17 cellular contexts compared by ENCODE assay signal in the genomic region with DNA sequence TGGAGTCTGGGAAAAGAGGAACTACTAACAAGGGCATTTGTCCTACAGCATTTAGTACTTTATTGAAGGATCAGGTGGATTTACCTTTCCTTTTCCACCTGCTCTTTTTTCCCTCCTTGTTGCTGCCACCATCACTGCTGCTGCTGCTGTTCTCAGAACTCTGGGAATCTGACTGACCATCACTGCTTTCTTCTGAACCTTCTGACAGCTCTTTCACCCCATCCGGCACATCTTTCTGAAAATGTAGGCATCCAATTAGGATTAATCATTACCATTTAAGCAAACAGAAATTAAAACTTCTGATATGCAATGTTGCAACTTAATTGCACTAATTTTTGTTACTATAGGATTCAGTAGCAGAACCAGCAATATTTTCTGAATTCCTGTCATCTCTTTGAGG.
"Had no signal": no experiment of that assay in that cellular context is flagged by ENCODE, and none has a peak within 500 bp of the region (broad histone marks: within the 10 kb centered on the region; RNA-seq: fewer than 3 reads in every experiment).

No MANE protein-coding gene starts in this region.

- H3K9me3 ChIP-seq: left lung, transverse colon, vagina had no signal

- H3K4me3 Mint-ChIP-seq: activated B cell treated with CpG ODN at 0.5 μM for 24 hours; activated CD4-positive, alpha-beta T cell treated with anti-CD3 and anti-CD28 coated beads, Interleukin-2, amount 10 ng/mL, durations not matched to agents 7 days and 5 days; activated CD8-positive, alpha-beta memory T cell treated with anti-CD3 and anti-CD28 coated beads, Interleukin-2, amount 10 ng/mL, durations not matched to agents 7 days and 5 days; activated T-cell treated with anti-CD3 and anti-CD28 coated beads, Interleukin-2, amount 50 U/mL, for 4 hours; stimulated activated naive B cell treated with anti-CD40 and anti-IgM and Interleukin-4, amounts not matched to agents 10 μg/mL and 1 μg/mL and 100 μg/mL, for 72 hours; T-helper 1 cell treated with Interleukin-12 subunit alpha and Interleukin-12 subunit beta and Interleukin-4 antibody, amounts not matched to agents 30 μg/mL and 1 μg/mL, for 36 hours had no signal

- ATAC-seq: activated CD8-positive, alpha-beta memory T cell treated with anti-CD3 and anti-CD28 coated beads, Interleukin-2, amount 10 ng/mL, durations not matched to agents 7 days and 5 days; activated T-cell treated with anti-CD3 and anti-CD28 coated beads, Interleukin-2, amount 50 U/mL, for 4 hours; esophagus mucosa; left lung; SK-N-SH treated with all-trans-retinoic acid at 6 μM for 48 hours; stimulated activated naive B cell treated with anti-CD40 and anti-IgM and Interleukin-4, amounts not matched to agents 10 μg/mL and 1 μg/mL and 100 μg/mL, for 72 hours had no signal

- H3K9me3 Mint-ChIP-seq: activated B cell treated with CpG ODN at 0.5 μM for 24 hours; activated CD4-positive, alpha-beta T cell treated with anti-CD3 and anti-CD28 coated beads, Interleukin-2, amount 10 ng/mL, durations not matched to agents 7 days and 5 days; activated T-cell treated with anti-CD3 and anti-CD28 coated beads, Interleukin-2, amount 50 U/mL, for 4 hours; stimulated activated naive B cell treated with anti-CD40 and anti-IgM and Interleukin-4, amounts not matched to agents 10 μg/mL and 1 μg/mL and 100 μg/mL, for 72 hours; T-helper 1 cell treated with Interleukin-12 subunit alpha and Interleukin-12 subunit beta and Interleukin-4 antibody, amounts not matched to agents 30 μg/mL and 1 μg/mL, for 36 hours had no signal

- H3K27me3 Mint-ChIP-seq: activated B cell treated with CpG ODN at 0.5 μM for 24 hours; activated CD4-positive, alpha-beta T cell treated with anti-CD3 and anti-CD28 coated beads, Interleukin-2, amount 10 ng/mL, durations not matched to agents 7 days and 5 days; activated CD8-positive, alpha-beta memory T cell treated with anti-CD3 and anti-CD28 coated beads, Interleukin-2, amount 10 ng/mL, durations not matched to agents 7 days and 5 days; stimulated activated naive B cell treated with anti-CD40 and anti-IgM and Interleukin-4, amounts not matched to agents 10 μg/mL and 1 μg/mL and 100 μg/mL, for 72 hours had no signal

- DNase-seq: activated B cell treated with CpG ODN at 0.5 μM for 24 hours; activated CD4-positive, alpha-beta T cell treated with anti-CD3 and anti-CD28 coated beads, Interleukin-2, amount 10 ng/mL, durations not matched to agents 7 days and 5 days; activated CD8-positive, alpha-beta memory T cell treated with anti-CD3 and anti-CD28 coated beads, Interleukin-2, amount 10 ng/mL, durations not matched to agents 7 days and 5 days; activated T-cell treated with anti-CD3 and anti-CD28 coated beads, Interleukin-2, amount 50 U/mL, for 4 hours; amniotic stem cell; dorsolateral prefrontal cortex; islet precursor cell; left lung; mammary epithelial cell; posterior cingulate gyrus; stimulated activated CD4-positive, alpha-beta T cell treated with anti-CD3 and anti-CD28 coated beads, Interleukin-2, amount 100 ng/mL, for 48 hours; stimulated activated naive B cell treated with anti-CD40 and anti-IgM and Interleukin-4, amounts not matched to agents 10 μg/mL and 1 μg/mL and 100 μg/mL, for 72 hours; transverse colon had no signal

- H3K27ac Mint-ChIP-seq: activated CD4-positive, alpha-beta T cell treated with anti-CD3 and anti-CD28 coated beads, Interleukin-2, amount 10 ng/mL, durations not matched to agents 7 days and 5 days; stimulated activated naive B cell treated with anti-CD40 and anti-IgM and Interleukin-4, amounts not matched to agents 10 μg/mL and 1 μg/mL and 100 μg/mL, for 72 hours; T-helper 1 cell treated with Interleukin-12 subunit alpha and Interleukin-12 subunit beta and Interleukin-4 antibody, amounts not matched to agents 30 μg/mL and 1 μg/mL, for 36 hours had no signal
